In genomic region chr20:2796011-2796660, GRCh38 we compare ENCODE assay signal across 39 cellular contexts. TPM values are rescaled to one million over a fixed set of nuclear protein-coding genes. Genes with fewer than 3 reads are reported as not detected.
"Had no signal": no experiment of that assay in that cellular context is flagged by ENCODE, and none has a peak within 500 bp of the region (broad histone marks: within the 10 kb centered on the region; RNA-seq: fewer than 3 reads in every experiment).

No MANE protein-coding gene starts in this region.

- DNase-seq: activated B cell treated with CpG ODN at 0.5 μM for 24 hours; activated CD4-positive, alpha-beta T cell treated with anti-CD3 and anti-CD28 coated beads for 48 hours; activated CD4-positive, alpha-beta T cell treated with anti-CD3 and anti-CD28 coated beads, Interleukin-2, amount 50 U/mL, for 1 hour; activated CD4-positive, alpha-beta T cell treated with anti-CD3 and anti-CD28 coated beads, Interleukin-2, amount 50 U/mL, for 48 hours; activated CD8-positive, alpha-beta memory T cell treated with anti-CD3 and anti-CD28 coated beads, Interleukin-2, amount 10 ng/mL, durations not matched to agents 7 days and 5 days; activated CD8-positive, alpha-beta memory T cell treated with anti-CD3 and anti-CD28 coated beads, Interleukin-2, amount 50 U/mL, for 4 hours; activated CD8-positive, alpha-beta T cell treated with anti-CD3 and anti-CD28 coated beads, Interleukin-2, amount 10 ng/mL, durations not matched to agents 7 days and 5 days; activated effector memory CD4-positive, alpha-beta T cell treated with anti-CD3 and anti-CD28 coated beads, Interleukin-2, amount 50 U/mL, for 16 hours; activated naive CD4-positive, alpha-beta T cell treated with anti-CD3 and anti-CD28 coated beads for 36 hours; activated naive CD8-positive, alpha-beta T cell treated with anti-CD3 and anti-CD28 coated beads for 36 hours; activated naive CD8-positive, alpha-beta T cell treated with anti-CD3 and anti-CD28 coated beads, Interleukin-2, amount 50 U/mL, for 24 hours; activated T-cell treated with anti-CD3 and anti-CD28 coated beads, Interleukin-2, amount 50 U/mL, for 1 hour; activated T-cell treated with anti-CD3 and anti-CD28 coated beads, Interleukin-2, amount 50 U/mL, for 48 hours; adrenal gland; amygdala; aorta; body of pancreas; caudate nucleus; effector CD8-positive, alpha-beta T cell; endodermal cell; esophagus squamous epithelium; foreskin melanocyte; T-helper 1 cell; T-helper 17 cell; T1000; WERI-Rb-1 had no signal

- H3K27ac ChIP-seq: adrenal gland, body of pancreas, esophagus squamous epithelium, gastroesophageal sphincter, WERI-Rb-1 had no signal

- H3K36me3 ChIP-seq: adrenal gland, esophagus squamous epithelium, gastroesophageal sphincter had no signal

- H3K36me3 Mint-ChIP-seq: activated naive CD8-positive, alpha-beta T cell treated with anti-CD3 and anti-CD28 coated beads for 36 hours had no signal

- H3K27ac Mint-ChIP-seq: activated B cell treated with CpG ODN at 0.5 μM for 24 hours; activated CD8-positive, alpha-beta memory T cell treated with anti-CD3 and anti-CD28 coated beads, Interleukin-2, amount 10 ng/mL, durations not matched to agents 7 days and 5 days; activated CD8-positive, alpha-beta T cell treated with anti-CD3 and anti-CD28 coated beads, Interleukin-2, amount 10 ng/mL, durations not matched to agents 7 days and 5 days; activated naive CD4-positive, alpha-beta T cell treated with anti-CD3 and anti-CD28 coated beads for 36 hours; activated naive CD4-positive, alpha-beta T cell treated with anti-CD3 and anti-CD28 coated beads, Interleukin-2, amount 50 U/mL, for 24 hours; activated naive CD8-positive, alpha-beta T cell treated with anti-CD3 and anti-CD28 coated beads for 36 hours; activated naive CD8-positive, alpha-beta T cell treated with anti-CD3 and anti-CD28 coated beads, Interleukin-2, amount 50 U/mL, for 24 hours; activated T-helper 1 cell treated with anti-CD3 and anti-CD28 coated beads, Interleukin-12 subunit alpha, Interleukin-12 subunit beta, Interleukin-2, Interleukin-4 antibody, amounts not matched to agents 30 ng/mL and 10 ng/mL and 1 ng/mL, durations not matched to agents 14 hours and 24 hours and 36 hours; activated T-helper 2 cell treated with anti-CD3 and anti-CD28 coated beads, Interferon-gamma antibody, Interleukin-2, Interleukin-4, amounts not matched to agents 10 μg/mL and 5 μg/mL and 100 μg/mL, durations not matched to agents 14 hours and 24 hours and 36 hours; endodermal cell; T-helper 17 cell; T-helper 2 cell treated with Interferon-gamma antibody and Interleukin-4, amounts not matched to agents 5 μg/mL and 100 μg/mL, for 36 hours had no signal

- H3K4me3 Mint-ChIP-seq: activated B cell treated with CpG ODN at 0.5 μM for 24 hours; activated CD8-positive, alpha-beta memory T cell treated with anti-CD3 and anti-CD28 coated beads, Interleukin-2, amount 10 ng/mL, durations not matched to agents 7 days and 5 days; activated CD8-positive, alpha-beta T cell treated with anti-CD3 and anti-CD28 coated beads, Interleukin-2, amount 10 ng/mL, durations not matched to agents 7 days and 5 days; activated naive CD4-positive, alpha-beta T cell treated with anti-CD3 and anti-CD28 coated beads for 36 hours; activated naive CD4-positive, alpha-beta T cell treated with anti-CD3 and anti-CD28 coated beads, Interleukin-2, amount 50 U/mL, for 24 hours; activated naive CD8-positive, alpha-beta T cell treated with anti-CD3 and anti-CD28 coated beads for 36 hours; activated naive CD8-positive, alpha-beta T cell treated with anti-CD3 and anti-CD28 coated beads, Interleukin-2, amount 50 U/mL, for 24 hours; activated T-helper 1 cell treated with anti-CD3 and anti-CD28 coated beads, Interleukin-12 subunit alpha, Interleukin-12 subunit beta, Interleukin-2, Interleukin-4 antibody, amounts not matched to agents 30 ng/mL and 10 ng/mL and 1 ng/mL, durations not matched to agents 14 hours and 24 hours and 36 hours; endodermal cell; T-helper 17 cell; T-helper 2 cell treated with Interferon-gamma antibody and Interleukin-4, amounts not matched to agents 5 μg/mL and 100 μg/mL, for 36 hours had no signal

- H3K9me3 ChIP-seq: adrenal gland, body of pancreas, esophagus squamous epithelium, gastroesophageal sphincter had no signal

- H3K9me3 Mint-ChIP-seq: activated B cell treated with CpG ODN at 0.5 μM for 24 hours; activated naive CD4-positive, alpha-beta T cell treated with anti-CD3 and anti-CD28 coated beads for 36 hours; activated naive CD4-positive, alpha-beta T cell treated with anti-CD3 and anti-CD28 coated beads, Interleukin-2, amount 50 U/mL, for 24 hours; activated naive CD8-positive, alpha-beta T cell treated with anti-CD3 and anti-CD28 coated beads for 36 hours; activated naive CD8-positive, alpha-beta T cell treated with anti-CD3 and anti-CD28 coated beads, Interleukin-2, amount 50 U/mL, for 24 hours; activated T-helper 1 cell treated with anti-CD3 and anti-CD28 coated beads, Interleukin-12 subunit alpha, Interleukin-12 subunit beta, Interleukin-2, Interleukin-4 antibody, amounts not matched to agents 30 ng/mL and 10 ng/mL and 1 ng/mL, durations not matched to agents 14 hours and 24 hours and 36 hours; activated T-helper 2 cell treated with anti-CD3 and anti-CD28 coated beads, Interferon-gamma antibody, Interleukin-2, Interleukin-4, amounts not matched to agents 10 μg/mL and 5 μg/mL and 100 μg/mL, durations not matched to agents 14 hours and 24 hours and 36 hours; endodermal cell; T-helper 2 cell treated with Interferon-gamma antibody and Interleukin-4, amounts not matched to agents 5 μg/mL and 100 μg/mL, for 36 hours had no signal

- FAIRE-seq: colon had no signal

- ATAC-seq: activated CD4-positive, CD25-positive, alpha-beta regulatory T cell treated with anti-CD3 and anti-CD28 coated beads, Interleukin-2, amount 50 U/mL, for 24 hours; activated CD8-positive, alpha-beta memory T cell treated with anti-CD3 and anti-CD28 coated beads, Interleukin-2, amount 10 ng/mL, durations not matched to agents 7 days and 5 days; activated CD8-positive, alpha-beta T cell treated with anti-CD3 and anti-CD28 coated beads, Interleukin-2, amount 10 ng/mL, durations not matched to agents 7 days and 5 days; activated naive CD8-positive, alpha-beta T cell treated with anti-CD3 and anti-CD28 coated beads, Interleukin-2, amount 50 U/mL, for 24 hours; body of pancreas; gastroesophageal sphincter; T-helper 17 cell had no signal

- H3K4me3 ChIP-seq: adrenal gland, body of pancreas, esophagus squamous epithelium, gastroesophageal sphincter had no signal

RNA-seq across cellular contexts. Expression of gene C20orf141, which starts 18.7 kb away (rescaled TPM):
- total RNA-seq: activated B cell treated with CpG ODN at 0.5 μM for 24 hours; activated CD8-positive, alpha-beta memory T cell treated with anti-CD3 and anti-CD28 coated beads for 36 hours; activated CD8-positive, alpha-beta memory T cell treated with anti-CD3 and anti-CD28 coated beads, Interleukin-2, amount 10 ng/mL, durations not matched to agents 7 days and 5 days; activated CD8-positive, alpha-beta T cell treated with anti-CD3 and anti-CD28 coated beads, Interleukin-2, amount 10 ng/mL, durations not matched to agents 7 days and 5 days; activated naive CD4-positive, alpha-beta T cell treated with anti-CD3 and anti-CD28 coated beads for 36 hours; activated naive CD8-positive, alpha-beta T cell treated with anti-CD3 and anti-CD28 coated beads for 36 hours; activated T-helper 1 cell treated with anti-CD3 and anti-CD28 coated beads, Interleukin-12 subunit alpha, Interleukin-12 subunit beta, Interleukin-2, Interleukin-4 antibody, amounts not matched to agents 30 ng/mL and 10 ng/mL and 1 ng/mL, durations not matched to agents 14 hours and 24 hours and 36 hours; activated T-helper 2 cell treated with anti-CD3 and anti-CD28 coated beads, Interferon-gamma antibody, Interleukin-2, Interleukin-4, amounts not matched to agents 10 μg/mL and 5 μg/mL and 100 μg/mL, durations not matched to agents 14 hours and 24 hours and 36 hours; adrenal gland; aorta; body of pancreas; chondrocyte; dermis microvascular lymphatic vessel endothelial cell; endodermal cell; esophagus squamous epithelium; fibroblast of lung; fibroblast of villous mesenchyme; gastroesophageal sphincter; glomerular endothelial cell; T-helper 17 cell had no signal
- polyA plus RNA-seq: aorta had no signal

RNA-seq across cellular contexts. Expression of gene TMEM239, which starts 20.0 kb away (rescaled TPM):
- total RNA-seq: activated B cell treated with CpG ODN at 0.5 μM for 24 hours; activated CD8-positive, alpha-beta memory T cell treated with anti-CD3 and anti-CD28 coated beads for 36 hours; activated CD8-positive, alpha-beta memory T cell treated with anti-CD3 and anti-CD28 coated beads, Interleukin-2, amount 10 ng/mL, durations not matched to agents 7 days and 5 days; activated CD8-positive, alpha-beta T cell treated with anti-CD3 and anti-CD28 coated beads, Interleukin-2, amount 10 ng/mL, durations not matched to agents 7 days and 5 days; activated naive CD4-positive, alpha-beta T cell treated with anti-CD3 and anti-CD28 coated beads for 36 hours; activated naive CD8-positive, alpha-beta T cell treated with anti-CD3 and anti-CD28 coated beads for 36 hours; activated T-helper 1 cell treated with anti-CD3 and anti-CD28 coated beads, Interleukin-12 subunit alpha, Interleukin-12 subunit beta, Interleukin-2, Interleukin-4 antibody, amounts not matched to agents 30 ng/mL and 10 ng/mL and 1 ng/mL, durations not matched to agents 14 hours and 24 hours and 36 hours; activated T-helper 2 cell treated with anti-CD3 and anti-CD28 coated beads, Interferon-gamma antibody, Interleukin-2, Interleukin-4, amounts not matched to agents 10 μg/mL and 5 μg/mL and 100 μg/mL, durations not matched to agents 14 hours and 24 hours and 36 hours; adrenal gland; aorta; body of pancreas; chondrocyte; dermis microvascular lymphatic vessel endothelial cell; endodermal cell; esophagus squamous epithelium; fibroblast of lung; glomerular endothelial cell; T-helper 17 cell had no signal
- polyA plus RNA-seq: aorta had no signal
